Comparison of ENCODE assay signal across 1 cellular context in genomic region chr17:6166492-6167179, GRCh38.
TF ChIP-seq lines count a peak whose summit lies in the region.

No MANE protein-coding gene starts in this region.

TF ChIP-seq in GM12878, 131 proteins besides CTCF, POLR2A, EP300 and RAD21 (continued from another document):
- TF ChIP-seq MLLT1 (IDR thresholded peaks at IDR 0.05) (no peak), TCF12 (IDR thresholded peaks at IDR 0.05; ENCODE audit: low read depth, low read length) (no peak), ZBTB33 (IDR thresholded peaks at IDR 0.05) (no peak), ELK1 (IDR thresholded peaks at IDR 0.05; ENCODE audit: low read depth, low read length) (no peak), EGR1 (IDR thresholded peaks at IDR 0.05; ENCODE audit: borderline replicate concordance in 1 of 2, low read depth in 2 of 2, low read length in 2 of 2) (no peak), FOXK2 (IDR thresholded peaks at IDR 0.05) (no peak), CREM (IDR thresholded peaks at IDR 0.05; ENCODE audit: low read depth) (no peak), RB1 (IDR thresholded peaks at IDR 0.05; ENCODE audit: borderline replicate concordance) (no peak), BCL11A (IDR thresholded peaks at IDR 0.05; ENCODE audit: low read depth, low read length) (no peak)
